9 cellular contexts compared by ENCODE assay signal in genomic region chr4:83362492-83363329, GRCh38. TPM values are rescaled to one million over a fixed set of nuclear protein-coding genes. Genes with fewer than 3 reads are reported as not detected.
DNase-seq lines count a peak whose midpoint lies in the region; ATAC-seq and TF ChIP-seq lines count a peak whose summit lies in the region.
"Had no signal": no experiment of that assay in that cellular context is flagged by ENCODE, and none has a peak within 500 bp of the region (broad histone marks: within the 10 kb centered on the region; RNA-seq: fewer than 3 reads in every experiment).

No MANE protein-coding gene starts in this region.

- no peaks in the 10 kb centered on the region for H3K36me3 Mint-ChIP-seq in CD14-positive monocyte

- no peak for TF ChIP-seq POLR2A in esophagus squamous epithelium (IDR thresholded peaks at IDR 0.05)

- H3K4me3 ChIP-seq in epithelial cell of esophagus (ENCODE audit: low read length), result no peak overlapping the region
- no peak overlapping the region for H3K4me3 ChIP-seq in esophagus squamous epithelium

- no peaks in the 10 kb centered on the region for H3K9me3 ChIP-seq in esophagus squamous epithelium

- intact Hi-C loops in CD14-positive monocyte (cut with micrococcal nuclease) (no loop called here), esophagus squamous epithelium (cut with DNase I) (no loop called here)

- H3K4me1 Mint-ChIP-seq in CD14-positive monocyte, result peaks cover 22% of the 10 kb centered on the region

- peaks cover 2 to 6% (median 3%) of the 10 kb centered on the region in 3 donors for H3K27me3 Mint-ChIP-seq in CD14-positive monocyte (ENCODE audit: low read depth in 3 of 3)

- H3K4me1 ChIP-seq in esophagus squamous epithelium, result peaks cover 0 to 7% (median under 1%) of the 10 kb centered on the region in 3 donors

- H3K27me3 ChIP-seq in esophagus squamous epithelium, result no peaks in the 10 kb centered on the region

- no peak overlapping the region for H3K4me3 Mint-ChIP-seq in CD14-positive monocyte

- no peak for DNase-seq in CD14-positive monocyte (ENCODE audit: low spot score)
- peak; percentile 71 for DNase-seq in NCI-H345 (lab: John Stamatoyannopoulos, UW)
- peak; percentile 50 for DNase-seq in epithelial cell of esophagus (ENCODE audit: low read depth)
- peak; percentile 29 for DNase-seq in stromal cell of bone marrow (ENCODE audit: low read depth)
- DNase-seq in esophagus squamous epithelium (lab: John Stamatoyannopoulos, UW), result no peak
- DNase-seq in T-helper 9 cell, result no peak
- DNase-seq: left cardiac atrium had no signal

- H3K27ac Mint-ChIP-seq in CD14-positive monocyte, result no peak overlapping the region

- ATAC-seq in GM21360 (IDR thresholded peaks at IDR 0.05; ENCODE audit: unreplicated experiment) (peak; percentile 60), GM21619 (IDR thresholded peaks at IDR 0.05; ENCODE audit: unreplicated experiment) (no peak)

- no peak overlapping the region for H3K27ac ChIP-seq in esophagus squamous epithelium

- peaks cover 0 to 4% (median 0%) of the 10 kb centered on the region in 7 donors for H3K9me3 Mint-ChIP-seq in CD14-positive monocyte

- 66 to 81% methylated on average over 9 of the region's 9 CpGs for WGBS in esophagus squamous epithelium, 2 donors

- H3K36me3 ChIP-seq in esophagus squamous epithelium, result no peaks in the 10 kb centered on the region

- TF ChIP-seq CTCF in CD14-positive monocyte (IDR thresholded peaks at IDR 0.05) (peak; percentile 67), epithelial cell of esophagus (IDR thresholded peaks at IDR 0.05; ENCODE audit: insufficient read depth, low read depth, low read length, missing control alignments) (peak; percentile 44), esophagus squamous epithelium (IDR thresholded peaks at IDR 0.05) (peak in 1 of 6 experiments; percentile 48)

RNA-seq across cellular contexts. Expression of gene HPSE, which starts 28.1 kb away (rescaled TPM):
- polyA plus RNA-seq in CD14-positive monocyte, result 10 to 100 TPM; 31.2 to 65.8 TPM
- total RNA-seq in esophagus squamous epithelium, result 10 to 100 TPM in 2 of 4 donors, 1 to 10 TPM in 2; 3.6 to 12.5 (median 8.5) TPM

Comparison
In these comparisons a context has a peak if more than half of its experiments do, and no peak if none do; other contexts are left out.
1. DNase-seq: peak in NCI-H345 (single experiment), epithelial cell of esophagus (single experiment) and stromal cell of bone marrow (single experiment); none in CD14-positive monocyte (single experiment), esophagus squamous epithelium (single experiment) and T-helper 9 cell (single experiment).